Comparison of ENCODE assay signal across 26 cellular contexts in the genomic region with DNA sequence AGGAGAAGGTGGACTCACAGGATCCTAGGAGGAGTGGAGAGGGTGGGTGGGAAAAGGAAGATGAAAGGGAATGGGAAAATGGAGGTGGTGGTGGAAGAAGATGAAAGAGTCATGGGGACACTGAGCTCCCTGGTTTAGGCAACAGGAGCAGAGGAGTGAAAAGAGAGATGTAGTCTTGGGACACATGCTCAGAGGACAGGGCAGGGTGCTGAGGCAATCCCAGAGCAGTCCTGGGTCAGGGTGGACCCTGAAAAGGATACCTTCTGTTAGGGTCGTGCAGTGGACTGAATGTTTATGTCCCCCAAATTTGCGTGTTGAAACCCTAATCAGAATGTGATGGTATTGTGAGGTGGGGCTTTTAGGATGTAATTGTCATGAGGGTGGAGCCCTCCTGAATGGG.
"Had no signal": no experiment of that assay in that cellular context is flagged by ENCODE, and none has a peak within 500 bp of the region (broad histone marks: within the 10 kb centered on the region; RNA-seq: fewer than 3 reads in every experiment).

No MANE protein-coding gene starts in this region.

- H3K4me1 Mint-ChIP-seq: endodermal cell, natural killer cell had no signal

- H3K4me3 ChIP-seq: colonic mucosa, gastroesophageal sphincter, heart left ventricle, hepatocyte, left lung, lower lobe of right lung, ovary, right lobe of liver, stomach, thyroid gland, vagina had no signal

- H3K36me3 ChIP-seq: ovary had no signal

- H3K4me2 ChIP-seq: hepatocyte had no signal

- H3K4me1 ChIP-seq: colonic mucosa, gastroesophageal sphincter, left lung, lower lobe of right lung, right lobe of liver, stomach, thyroid gland, vagina had no signal

- DNase-seq: colonic mucosa; effector CD8-positive, alpha-beta T cell; endodermal cell; foreskin fibroblast; heart left ventricle; kidney; left lung; lower lobe of right lung; natural killer cell; occipital lobe; ovary; retina; right lobe of liver; small intestine; stimulated activated CD4-positive, alpha-beta T cell treated with anti-CD3 and anti-CD28 coated beads, Interleukin-15, amount 100 ng/mL, for 24 hours; stimulated activated CD4-positive, alpha-beta T cell treated with anti-CD3 and anti-CD28 coated beads, Interleukin-2, amount 100 ng/mL, for 48 hours; stimulated activated naive B cell treated with anti-CD40 and anti-IgM and Interleukin-4, amounts not matched to agents 10 μg/mL and 1 μg/mL and 100 μg/mL, for 72 hours; stomach; trophoblast cell had no signal

- H3K4me3 Mint-ChIP-seq: dendritic cell treated with granulocyte-macrophage colony-stimulating factor and Interleukin-4, amounts not matched to agents 40 ng/mL and 50 ng/mL, for 4 days; endodermal cell; natural killer cell; stimulated activated naive B cell treated with anti-CD40 and anti-IgM and Interleukin-4, amounts not matched to agents 10 μg/mL and 1 μg/mL and 100 μg/mL, for 72 hours had no signal

- H3K27ac Mint-ChIP-seq: dendritic cell treated with granulocyte-macrophage colony-stimulating factor and Interleukin-4, amounts not matched to agents 40 ng/mL and 50 ng/mL, for 4 days; stimulated activated naive B cell treated with anti-CD40 and anti-IgM and Interleukin-4, amounts not matched to agents 10 μg/mL and 1 μg/mL and 100 μg/mL, for 72 hours had no signal

- ATAC-seq: esophagus mucosa; gastroesophageal sphincter; left lung; natural killer cell; stimulated activated naive B cell treated with anti-CD40 and anti-IgM and Interleukin-4, amounts not matched to agents 10 μg/mL and 1 μg/mL and 100 μg/mL, for 72 hours had no signal

- H2AFZ ChIP-seq: hepatocyte had no signal

- H3K27me3 Mint-ChIP-seq: dendritic cell treated with granulocyte-macrophage colony-stimulating factor and Interleukin-4, amounts not matched to agents 40 ng/mL and 50 ng/mL, for 4 days; stimulated activated naive B cell treated with anti-CD40 and anti-IgM and Interleukin-4, amounts not matched to agents 10 μg/mL and 1 μg/mL and 100 μg/mL, for 72 hours had no signal

- H3K27me3 ChIP-seq: colonic mucosa, gastroesophageal sphincter, heart left ventricle, hepatocyte, left lung, ovary, right lobe of liver, stomach, thyroid gland, vagina had no signal

- H3K27ac ChIP-seq: colonic mucosa, epithelial cell of prostate, gastroesophageal sphincter, heart left ventricle, hepatocyte, left lung, lower lobe of right lung, ovary, right lobe of liver, stomach, thyroid gland, vagina had no signal

- H3K9me3 ChIP-seq: colonic mucosa, gastroesophageal sphincter, heart left ventricle, left lung, lower lobe of right lung, ovary, right lobe of liver, stomach, thyroid gland, vagina had no signal

- FAIRE-seq: kidney, small intestine had no signal

- H3K9me3 Mint-ChIP-seq: dendritic cell treated with granulocyte-macrophage colony-stimulating factor and Interleukin-4, amounts not matched to agents 40 ng/mL and 50 ng/mL, for 4 days; endodermal cell; natural killer cell; stimulated activated naive B cell treated with anti-CD40 and anti-IgM and Interleukin-4, amounts not matched to agents 10 μg/mL and 1 μg/mL and 100 μg/mL, for 72 hours had no signal

- H3K79me2 ChIP-seq: hepatocyte had no signal
